ENCODE assay signal across 9 cellular contexts in the genomic region with DNA sequence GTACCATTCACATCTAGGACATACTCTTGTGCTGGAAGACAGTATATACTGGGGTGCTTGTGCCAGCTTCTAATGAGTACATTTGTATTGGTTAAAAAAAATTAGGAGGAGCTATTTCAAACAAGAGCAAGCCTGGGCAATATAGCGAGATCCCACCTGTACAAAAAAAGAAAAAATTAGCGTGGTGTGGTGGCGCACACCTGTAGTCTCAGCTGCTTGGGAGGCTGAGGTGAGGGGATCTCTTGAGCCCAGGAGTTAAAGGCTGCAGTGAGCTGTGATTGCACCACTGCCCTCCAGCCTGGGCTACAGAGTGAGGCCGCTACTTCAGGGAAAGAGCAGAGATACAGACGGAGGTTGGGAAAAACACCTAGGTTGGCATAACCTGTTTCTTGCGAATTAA. TPM values are rescaled to one million over a fixed set of nuclear protein-coding genes. Genes with fewer than 3 reads are reported as not detected.
DNase-seq lines count a peak whose midpoint lies in the region; ATAC-seq, FAIRE-seq and TF ChIP-seq lines count a peak whose summit lies in the region.
"Had no signal": no experiment of that assay in that cellular context is flagged by ENCODE, and none has a peak within 500 bp of the region (broad histone marks: within the 10 kb centered on the region; RNA-seq: fewer than 3 reads in every experiment).

No MANE protein-coding gene starts in this region.

- TF ChIP-seq POLR2A in H54 (IDR thresholded peaks at IDR 0.05; ENCODE audit: low read depth, low read length) = no peak

- peak overlapping the region; percentile 16 for H3K27ac Mint-ChIP-seq in T-helper 2 cell treated with Interferon-gamma antibody and Interleukin-4, amounts not matched to agents 5 μg/mL and 100 μg/mL, for 36 hours
- H3K27ac Mint-ChIP-seq in activated T-helper 2 cell treated with anti-CD3 and anti-CD28 coated beads, Interferon-gamma antibody, Interleukin-2, Interleukin-4, amounts not matched to agents 10 μg/mL and 5 μg/mL and 100 μg/mL, durations not matched to agents 14 hours and 24 hours and 36 hours = no peak overlapping the region
- peak overlapping the region in 3 of 6 donors; percentile 5 to 80 (median 12) for H3K27ac Mint-ChIP-seq in immature natural killer cell
- H3K27ac Mint-ChIP-seq in stimulated activated naive B cell treated with anti-CD40 and anti-IgM and Interleukin-4, amounts not matched to agents 10 μg/mL and 1 μg/mL and 100 μg/mL, for 72 hours = peak overlapping the region; percentile 81

- H3K27me3 Mint-ChIP-seq in T-helper 2 cell treated with Interferon-gamma antibody and Interleukin-4, amounts not matched to agents 5 μg/mL and 100 μg/mL, for 36 hours (ENCODE audit: low read depth) = peaks cover 3% of the 10 kb centered on the region
- peaks cover 2% of the 10 kb centered on the region for H3K27me3 Mint-ChIP-seq in activated T-helper 2 cell treated with anti-CD3 and anti-CD28 coated beads, Interferon-gamma antibody, Interleukin-2, Interleukin-4, amounts not matched to agents 10 μg/mL and 5 μg/mL and 100 μg/mL, durations not matched to agents 14 hours and 24 hours and 36 hours (ENCODE audit: low read depth)
- H3K27me3 Mint-ChIP-seq in immature natural killer cell (ENCODE audit: low read depth in 3 of 3) = peaks cover 2 to 3% (median 2%) of the 10 kb centered on the region in 3 donors
- peaks cover 5 to 9% of the 10 kb centered on the region in 2 donors for H3K27me3 Mint-ChIP-seq in stimulated activated naive B cell treated with anti-CD40 and anti-IgM and Interleukin-4, amounts not matched to agents 10 μg/mL and 1 μg/mL and 100 μg/mL, for 72 hours

- no peaks in the 10 kb centered on the region for H3K9me3 Mint-ChIP-seq in T-helper 2 cell treated with Interferon-gamma antibody and Interleukin-4, amounts not matched to agents 5 μg/mL and 100 μg/mL, for 36 hours
- no peaks in the 10 kb centered on the region for H3K9me3 Mint-ChIP-seq in activated T-helper 2 cell treated with anti-CD3 and anti-CD28 coated beads, Interferon-gamma antibody, Interleukin-2, Interleukin-4, amounts not matched to agents 10 μg/mL and 5 μg/mL and 100 μg/mL, durations not matched to agents 14 hours and 24 hours and 36 hours
- no peaks in the 10 kb centered on the region for H3K9me3 Mint-ChIP-seq in immature natural killer cell
- no peaks in the 10 kb centered on the region for H3K9me3 Mint-ChIP-seq in stimulated activated naive B cell treated with anti-CD40 and anti-IgM and Interleukin-4, amounts not matched to agents 10 μg/mL and 1 μg/mL and 100 μg/mL, for 72 hours

- peaks cover 15% of the 10 kb centered on the region for H3K4me1 Mint-ChIP-seq in T-helper 2 cell treated with Interferon-gamma antibody and Interleukin-4, amounts not matched to agents 5 μg/mL and 100 μg/mL, for 36 hours (ENCODE audit: low read depth)
- H3K4me1 Mint-ChIP-seq in activated T-helper 2 cell treated with anti-CD3 and anti-CD28 coated beads, Interferon-gamma antibody, Interleukin-2, Interleukin-4, amounts not matched to agents 10 μg/mL and 5 μg/mL and 100 μg/mL, durations not matched to agents 14 hours and 24 hours and 36 hours (ENCODE audit: low read depth) = peaks cover 9% of the 10 kb centered on the region
- H3K4me1 Mint-ChIP-seq in immature natural killer cell = peaks cover 11 to 16% of the 10 kb centered on the region in 2 donors
- peaks cover 11 to 22% of the 10 kb centered on the region in 2 donors for H3K4me1 Mint-ChIP-seq in stimulated activated naive B cell treated with anti-CD40 and anti-IgM and Interleukin-4, amounts not matched to agents 10 μg/mL and 1 μg/mL and 100 μg/mL, for 72 hours

- intact Hi-C loops in activated T-helper 2 cell treated with anti-CD3 and anti-CD28 coated beads, Interferon-gamma antibody, Interleukin-2, Interleukin-4, amounts not matched to agents 10 μg/mL and 5 μg/mL and 100 μg/mL, durations not matched to agents 14 hours and 24 hours and 36 hours (cut with micrococcal nuclease) = loop anchor here (5.0 kb wide), 2 partner anchors 150 to 215 kb away; partner anchors contain the start of gene ERCC4

- H3K4me3 Mint-ChIP-seq in T-helper 2 cell treated with Interferon-gamma antibody and Interleukin-4, amounts not matched to agents 5 μg/mL and 100 μg/mL, for 36 hours = peak overlapping the region; percentile 88
- H3K4me3 Mint-ChIP-seq in activated T-helper 2 cell treated with anti-CD3 and anti-CD28 coated beads, Interferon-gamma antibody, Interleukin-2, Interleukin-4, amounts not matched to agents 10 μg/mL and 5 μg/mL and 100 μg/mL, durations not matched to agents 14 hours and 24 hours and 36 hours (ENCODE audit: low read depth) = peak overlapping the region; percentile 80
- H3K4me3 Mint-ChIP-seq in immature natural killer cell = peak overlapping the region; percentile 85 to 88 (median 86)
- peak overlapping the region; percentile 84 to 89 for H3K4me3 Mint-ChIP-seq in stimulated activated naive B cell treated with anti-CD40 and anti-IgM and Interleukin-4, amounts not matched to agents 10 μg/mL and 1 μg/mL and 100 μg/mL, for 72 hours

- no peak for DNase-seq in T-helper 2 cell treated with Interferon-gamma antibody and Interleukin-4, amounts not matched to agents 5 μg/mL and 100 μg/mL, for 36 hours (ENCODE audit: low spot score)
- DNase-seq in T-helper 2 cell (no peak), immature natural killer cell (no peak), H54 (ENCODE audit: insufficient read length, low spot score) (no peak), AG08396 (ENCODE audit: low spot score) (no peak)
- DNase-seq in activated T-helper 2 cell treated with anti-CD3 and anti-CD28 coated beads, Interferon-gamma antibody, Interleukin-2, Interleukin-4, amounts not matched to agents 10 μg/mL and 5 μg/mL and 100 μg/mL, durations not matched to agents 14 hours and 24 hours and 36 hours (ENCODE audit: low spot score) = no peak
- no peak for DNase-seq in stimulated activated naive B cell treated with anti-CD40 and anti-IgM and Interleukin-4, amounts not matched to agents 10 μg/mL and 1 μg/mL and 100 μg/mL, for 72 hours
- no peak for DNase-seq in stimulated activated naive CD4-positive, alpha-beta T cell (lab: John Stamatoyannopoulos, UW)

- no peak for FAIRE-seq in H54 (lab: Jason Lieb, UNC)
- FAIRE-seq: A204.1 had no signal

- ATAC-seq in stimulated activated naive B cell treated with anti-CD40 and anti-IgM and Interleukin-4, amounts not matched to agents 10 μg/mL and 1 μg/mL and 100 μg/mL, for 72 hours (replicated peaks) = no peak

- H3K36me3 Mint-ChIP-seq in T-helper 2 cell treated with Interferon-gamma antibody and Interleukin-4, amounts not matched to agents 5 μg/mL and 100 μg/mL, for 36 hours (ENCODE audit: low read depth) = no peaks in the 10 kb centered on the region
- H3K36me3 Mint-ChIP-seq in activated T-helper 2 cell treated with anti-CD3 and anti-CD28 coated beads, Interferon-gamma antibody, Interleukin-2, Interleukin-4, amounts not matched to agents 10 μg/mL and 5 μg/mL and 100 μg/mL, durations not matched to agents 14 hours and 24 hours and 36 hours (ENCODE audit: low read depth) = no peaks in the 10 kb centered on the region
- peaks cover 0 to 3% (median 0%) of the 10 kb centered on the region in 3 donors for H3K36me3 Mint-ChIP-seq in immature natural killer cell
- H3K36me3 Mint-ChIP-seq in stimulated activated naive B cell treated with anti-CD40 and anti-IgM and Interleukin-4, amounts not matched to agents 10 μg/mL and 1 μg/mL and 100 μg/mL, for 72 hours = no peaks in the 10 kb centered on the region

RNA-seq across cellular contexts. Expression of gene MRTFB, which starts 1.2 kb away (rescaled TPM):
- 13.7 and 14.6 TPM in 2 replicates for total RNA-seq in activated T-helper 2 cell treated with anti-CD3 and anti-CD28 coated beads, Interferon-gamma antibody, Interleukin-2, Interleukin-4, amounts not matched to agents 10 μg/mL and 5 μg/mL and 100 μg/mL, durations not matched to agents 14 hours and 24 hours and 36 hours
- polyA plus RNA-seq in immature natural killer cell = 1 to 10 TPM; 2.1 to 3.6 (median 3.6) TPM
